ENCODE assay signal across 1 cellular context in genomic region chr10:80324086-80324485, GRCh38.
TF ChIP-seq lines count a peak whose summit lies in the region.

No MANE protein-coding gene starts in this region.

TF ChIP-seq in IMR-90, 13 proteins besides CTCF, POLR2A, EP300 and RAD21 (continued from another document):
- TF ChIP-seq USF2 (IDR thresholded peaks at IDR 0.05; ENCODE audit: low read depth, low read length), result no peak
- no peak for TF ChIP-seq SMC3 (IDR thresholded peaks at IDR 0.05; ENCODE audit: low read depth, low read length)
- no peak for TF ChIP-seq MXI1 (IDR thresholded peaks at IDR 0.05; ENCODE audit: borderline replicate concordance, low read depth, low read length)
- no peak for TF ChIP-seq RFX5 (IDR thresholded peaks at IDR 0.05; ENCODE audit: low read depth, low read length)
- TF ChIP-seq ELK1 (IDR thresholded peaks at IDR 0.05; ENCODE audit: borderline replicate concordance, low read depth, low read length), result no peak
- no peak for TF ChIP-seq NFE2L2 (IDR thresholded peaks at IDR 0.05; ENCODE audit: low read depth, low read length)
- no peak for TF ChIP-seq RCOR1 (IDR thresholded peaks at IDR 0.05; ENCODE audit: insufficient replicate concordance, low read length)
- no peak for TF ChIP-seq BHLHE40 (IDR thresholded peaks at IDR 0.05; ENCODE audit: low read depth, low read length)
- no peak for TF ChIP-seq MAFK (IDR thresholded peaks at IDR 0.05; ENCODE audit: low read depth, low read length)
- no peak for TF ChIP-seq FOS (IDR thresholded peaks at IDR 0.05; ENCODE audit: low read depth, low read length)
TF ChIP-seq in IMR-90: peak in this region for 0.
